Comparison of ENCODE assay signal across 8 cellular contexts in the genomic region with DNA sequence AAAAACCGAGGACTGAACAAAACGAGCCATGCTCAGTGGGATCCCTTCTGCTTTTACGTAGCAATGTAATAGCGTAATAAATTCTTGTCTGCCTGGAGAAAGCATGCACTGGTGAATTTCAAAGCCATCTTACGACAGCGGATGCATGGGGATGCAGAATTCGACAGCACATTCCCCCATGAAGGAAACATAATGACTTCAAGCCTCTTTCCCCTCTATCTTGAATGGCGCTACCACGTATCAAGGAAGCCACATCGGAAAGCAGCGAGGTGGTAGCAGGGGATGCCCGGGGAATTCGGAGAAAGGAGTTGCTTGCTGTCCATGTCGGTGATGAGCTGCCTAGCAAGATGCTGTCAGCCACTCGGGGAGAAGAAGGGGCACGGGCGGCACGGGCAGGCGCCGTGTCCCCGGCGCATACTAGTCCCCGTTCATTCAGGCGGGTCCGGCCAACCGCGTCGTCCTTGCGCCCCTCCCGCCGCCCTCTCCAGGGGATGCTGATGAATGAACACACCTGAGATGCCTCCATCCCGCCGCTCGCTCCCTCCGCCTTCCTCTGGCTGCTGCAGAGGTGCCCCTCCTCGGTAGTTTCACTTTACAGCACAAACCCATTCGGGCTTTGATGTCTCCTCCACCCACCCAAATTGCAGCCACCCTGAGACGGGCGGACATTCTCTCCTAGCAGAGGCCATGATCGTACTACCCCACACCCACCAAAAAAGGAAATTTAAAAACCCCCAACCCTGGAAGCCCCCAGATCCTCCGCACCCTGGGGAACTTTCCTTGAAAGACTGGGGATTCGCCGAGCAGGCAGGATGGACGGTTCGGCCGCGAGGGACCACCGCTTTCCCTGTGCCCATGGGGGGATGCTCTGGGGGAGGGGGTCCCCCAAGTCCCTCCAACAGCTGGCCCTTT. TPM values are rescaled to one million over a fixed set of nuclear protein-coding genes. Genes with fewer than 3 reads are reported as not detected.
DNase-seq lines count a peak whose midpoint lies in the region; ATAC-seq and TF ChIP-seq lines count a peak whose summit lies in the region.

No MANE protein-coding gene starts in this region.

- H2AFZ ChIP-seq in Karpas-422 (ENCODE audit: low read length), result peak overlapping the region; percentile 36; the same call in 1 of the 2 replicates

- H4K20me1 ChIP-seq in Karpas-422 (ENCODE audit: insufficient read depth, low read depth, low read length), result no peaks in the 10 kb centered on the region

- H3K27ac Mint-ChIP-seq in activated CD4-positive, alpha-beta T cell treated with anti-CD3 and anti-CD28 coated beads, Interleukin-2, amount 10 ng/mL, durations not matched to agents 7 days and 5 days, result peak overlapping the region; percentile 92

- ATAC-seq in lung (ENCODE audit: insufficient read depth, low FRiP score) (no peak), HG03280 (IDR thresholded peaks at IDR 0.05; ENCODE audit: unreplicated experiment) (no peak), HG03108 (IDR thresholded peaks at IDR 0.05; ENCODE audit: unreplicated experiment) (no peak)

- H3K4me2 ChIP-seq in Karpas-422 (ENCODE audit: low read depth, low read length, poor library complexity, severe bottlenecking), result peak overlapping the region; percentile 79

- H3K36me3 Mint-ChIP-seq in activated CD4-positive, alpha-beta T cell treated with anti-CD3 and anti-CD28 coated beads, Interleukin-2, amount 10 ng/mL, durations not matched to agents 7 days and 5 days (ENCODE audit: low read depth), result no peaks in the 10 kb centered on the region

- DNase-seq in GM06990 (ENCODE audit: extremely low read depth, insufficient read length), result peak; percentile 29
- peak; percentile 41 for DNase-seq in Karpas-422
- DNase-seq in activated CD4-positive, alpha-beta T cell treated with anti-CD3 and anti-CD28 coated beads, Interleukin-2, amount 10 ng/mL, durations not matched to agents 7 days and 5 days, result peak; percentile 60
- DNase-seq in dermis blood vessel endothelial cell, result peak; percentile 41
- DNase-seq in lung (ENCODE audit: low spot score), result peak; percentile 52
- peak; percentile 15 for DNase-seq in stimulated activated CD8-positive, alpha-beta memory T cell treated with anti-CD3 and anti-CD28 coated beads, Interleukin-12 subunit alpha, Interleukin-12 subunit beta, amount 100 ng/mL, for 4 hours (ENCODE audit: low read depth)

- no peaks in the 10 kb centered on the region for H3K4me1 ChIP-seq in Karpas-422 (ENCODE audit: low read length)
- peaks cover 11 to 17% of the 10 kb centered on the region in 2 donors for H3K4me1 ChIP-seq in lung (ENCODE audit: control insufficient read depth in 2 of 2, insufficient read depth in 2 of 2, low read length in 2 of 2)

- H3K9me3 ChIP-seq in Karpas-422 (ENCODE audit: low read length) (no peaks in the 10 kb centered on the region), lung (ENCODE audit: control insufficient read depth in 2 of 2, insufficient read depth in 1 of 2, low read length in 1 of 2) (no peaks in the 10 kb centered on the region)

- H3K4me3 Mint-ChIP-seq in activated CD4-positive, alpha-beta T cell treated with anti-CD3 and anti-CD28 coated beads, Interleukin-2, amount 10 ng/mL, durations not matched to agents 7 days and 5 days, result peak overlapping the region; percentile 99

- POLR2A ChIA-PET in activated CD4-positive, alpha-beta T cell treated with anti-CD3 and anti-CD28 coated beads, Interleukin-2, amount 10 ng/mL, durations not matched to agents 7 days and 5 days (lab: Charles Lee), result no interaction called here

- H3K4me3 ChIP-seq in GM06990 (replicated peaks; ENCODE audit: low read depth, low read length) (peak overlapping the region; percentile 76), Karpas-422 (ENCODE audit: low read length) (peak overlapping the region; percentile 67), lung (peak overlapping the region; percentile 86)

- H3K9ac ChIP-seq in Karpas-422 (ENCODE audit: low read length), result peak overlapping the region; percentile 63

- H3K27ac ChIP-seq in Karpas-422 (ENCODE audit: low read length), result no peak overlapping the region
- peak overlapping the region; percentile 81 to 89 for H3K27ac ChIP-seq in lung (ENCODE audit: low read depth in 1 of 2, low read length in 1 of 2)

- peaks cover 33% of the 10 kb centered on the region for H3K27me3 Mint-ChIP-seq in activated CD4-positive, alpha-beta T cell treated with anti-CD3 and anti-CD28 coated beads, Interleukin-2, amount 10 ng/mL, durations not matched to agents 7 days and 5 days

- CTCF ChIA-PET in activated CD4-positive, alpha-beta T cell treated with anti-CD3 and anti-CD28 coated beads, Interleukin-2, amount 10 ng/mL, durations not matched to agents 7 days and 5 days (lab: Charles Lee), result no interaction called here

- TF ChIP-seq CTCF in GM06990 (IDR thresholded peaks at IDR 0.05; ENCODE audit: insufficient read depth, low read length, poor library complexity, severe bottlenecking), result no peak
- TF ChIP-seq CTCF in lung (IDR thresholded peaks at IDR 0.05; ENCODE audit: control extremely low read depth, extremely low read depth), result no peak

- H3K27me3 ChIP-seq in GM06990 (replicated peaks; ENCODE audit: control insufficient read depth, insufficient read depth, low read length), result no peaks in the 10 kb centered on the region; the same call in 1 of the 2 replicates
- no peaks in the 10 kb centered on the region for H3K27me3 ChIP-seq in Karpas-422 (ENCODE audit: low read length)
- H3K27me3 ChIP-seq in lung (ENCODE audit: control insufficient read depth, insufficient read depth), result no peaks in the 10 kb centered on the region

- no peaks in the 10 kb centered on the region for H3K36me3 ChIP-seq in GM06990 (ENCODE audit: control insufficient read depth, insufficient read depth, low read length)
- no peaks in the 10 kb centered on the region for H3K36me3 ChIP-seq in Karpas-422 (ENCODE audit: insufficient read depth, low read length)
- H3K36me3 ChIP-seq in lung (ENCODE audit: control insufficient read depth in 2 of 2, insufficient read depth in 2 of 2, low read length in 2 of 2), result no peaks in the 10 kb centered on the region

- no peaks in the 10 kb centered on the region for H3K79me2 ChIP-seq in Karpas-422 (ENCODE audit: low read length)

- no peaks in the 10 kb centered on the region for H3K9me2 ChIP-seq in Karpas-422 (replicated peaks; ENCODE audit: insufficient read depth, low read length)

- 3 to 7% methylated on average over 41 to 48 of the region's 48 CpGs for WGBS in lung, 2 donors

- H3K9me3 Mint-ChIP-seq in activated CD4-positive, alpha-beta T cell treated with anti-CD3 and anti-CD28 coated beads, Interleukin-2, amount 10 ng/mL, durations not matched to agents 7 days and 5 days, result no peaks in the 10 kb centered on the region

- H3K4me1 Mint-ChIP-seq in activated CD4-positive, alpha-beta T cell treated with anti-CD3 and anti-CD28 coated beads, Interleukin-2, amount 10 ng/mL, durations not matched to agents 7 days and 5 days, result peaks cover 16% of the 10 kb centered on the region

RNA-seq across cellular contexts. Expression of a gene that starts 0.6 kb away (rescaled TPM):
- total RNA-seq in Karpas-422 (2014; rRNA removed; shearing (Covaris generic); ENCODE audit: low replicate concordance), result 0.15 and 0.61 TPM in 2 replicates
- under 1 TPM; 0.56 to 0.74 TPM for total RNA-seq in activated CD4-positive, alpha-beta T cell treated with anti-CD3 and anti-CD28 coated beads, Interleukin-2, amount 10 ng/mL, durations not matched to agents 7 days and 5 days
- total RNA-seq in dermis blood vessel endothelial cell, result 0.68 and 3.6 TPM in 2 replicates
- 10 to 100 TPM; 68.5 to 68.9 TPM for total RNA-seq in lung
- 10 to 100 TPM; 13.1 to 19.4 TPM for polyA plus RNA-seq in lung

Comparison
In these comparisons a context has a peak if more than half of its experiments do, and no peak if none do; other contexts are left out.
1. RNA of a gene that starts 0.6 kb away (total RNA-seq): 68.5 to 68.9 TPM in lung; 0.56 to 0.74 TPM in activated CD4-positive, alpha-beta T cell treated with anti-CD3 and anti-CD28 coated beads, Interleukin-2, amount 10 ng/mL, durations not matched to agents 7 days and 5 days, 0.68 to 3.6 TPM in dermis blood vessel endothelial cell and 0.15 to 0.61 TPM in Karpas-422; every median in the first group is over 10 times any median in the second.
2. Peak in every context shown above with its lines, with median percentiles within 50 percentile points of each other: DNase-seq and H3K4me3 ChIP-seq.